In the genomic region with DNA sequence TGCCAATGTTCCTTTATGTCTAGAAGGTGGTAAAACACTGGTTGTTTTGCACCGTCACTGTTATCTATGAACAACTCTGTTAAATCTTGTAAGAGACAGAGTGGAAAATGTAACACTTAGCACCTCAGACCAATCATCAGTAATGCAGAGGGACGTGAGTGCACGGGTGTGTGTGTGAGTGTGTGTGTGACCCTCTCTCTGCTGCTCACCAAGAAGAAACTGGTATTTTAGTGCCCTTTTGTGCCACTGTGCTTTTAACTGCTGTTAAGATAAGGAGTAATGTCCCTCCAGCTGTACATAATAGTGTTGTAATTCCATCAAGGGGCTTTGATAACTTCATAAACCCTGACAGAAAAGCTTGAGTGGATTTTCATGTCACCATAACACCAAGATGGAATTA, we compare ENCODE assay signal across 19 cellular contexts.
A peak's percentile ranks its signal among the peaks of the same experiment; 100 is the strongest.
DNase-seq lines count a peak whose midpoint lies in the region; ATAC-seq and TF ChIP-seq lines count a peak whose summit lies in the region.
"Had no signal": no experiment of that assay in that cellular context is flagged by ENCODE, and none has a peak within 500 bp of the region (broad histone marks: within the 10 kb centered on the region; RNA-seq: fewer than 3 reads in every experiment).

No MANE protein-coding gene starts in this region.

- H3K27ac ChIP-seq in GM23338 (ENCODE audit: low read depth) (no peak overlapping the region), mesenchymal stem cell (ENCODE audit: low read length, poor library complexity, severe bottlenecking) (no peak overlapping the region), Peyer's patch (no peak overlapping the region)
- H3K27ac ChIP-seq: C4-2B had no signal

- H3K27me3 ChIP-seq in GM23338 (ENCODE audit: insufficient read depth) (no peaks in the 10 kb centered on the region), Loucy (ENCODE audit: insufficient read depth, low read length, poor library complexity, severe bottlenecking) (no peaks in the 10 kb centered on the region), mesenchymal stem cell (ENCODE audit: control insufficient read depth in 1 of 2, insufficient read depth in 1 of 2, low read length in 2 of 2) (no peaks in the 10 kb centered on the region), Peyer's patch (no peaks in the 10 kb centered on the region)

- H3K23ac ChIP-seq in mesenchymal stem cell (ENCODE audit: low read length in 2 of 2): no peak overlapping the region

- H3K9me3 Mint-ChIP-seq in GM23338 (peaks cover 12% of the 10 kb centered on the region; the same call in 2 of the 3 replicates), glutamatergic neuron (ENCODE audit: unreplicated experiment) (peaks cover 4% of the 10 kb centered on the region)

- H4K20me1 ChIP-seq in GM23338 (replicated peaks; ENCODE audit: insufficient read depth) (no peaks in the 10 kb centered on the region), Loucy (ENCODE audit: insufficient read depth, low read length, poor library complexity, severe bottlenecking) (no peaks in the 10 kb centered on the region)

- no peaks in the 10 kb centered on the region for H3K79me2 ChIP-seq in GM23338 (replicated peaks; ENCODE audit: insufficient read depth)
- H3K79me2 ChIP-seq in Loucy (ENCODE audit: insufficient read depth, low read length): no peaks in the 10 kb centered on the region

- no peak overlapping the region for H2BK12ac ChIP-seq in mesenchymal stem cell (ENCODE audit: low read length in 2 of 2)

- no peak overlapping the region for H3K18ac ChIP-seq in mesenchymal stem cell (ENCODE audit: low read depth in 1 of 2, low read length in 2 of 2)

- TF ChIP-seq POLR2A in Peyer's patch (IDR thresholded peaks at IDR 0.05): no peak

- TF ChIP-seq CTCF in GM23338 (conservative IDR thresholded peaks at IDR 0.05; ENCODE audit: low read depth in 2 of 2) (no peak), Loucy (conservative IDR thresholded peaks at IDR 0.05; ENCODE audit: low read length) (no peak), Peyer's patch (IDR thresholded peaks at IDR 0.05) (no peak), glutamatergic neuron (IDR thresholded peaks at IDR 0.05; ENCODE audit: partially characterized antibody, unreplicated experiment) (no peak)

- DNase-seq in GM23338 (ENCODE audit: low spot score): no peak
- peak; percentile 93 for DNase-seq in NCI-H82 treated with DMSO at 0.1 percent for 48 hours (lab: John Stamatoyannopoulos, UW; ENCODE audit: unreplicated experiment)
- DNase-seq in mesenchymal stem cell: peak; percentile 0
- DNase-seq in Peyer's patch: no peak
- DNase-seq in stimulated activated CD4-positive, alpha-beta T cell treated with anti-CD3 and anti-CD28 coated beads, Interleukin-4, amount 100 ng/mL, for 24 hours: no peak
- DNase-seq in glutamatergic neuron: no peak
- DNase-seq: Calu3; CD8-positive, alpha-beta memory T cell; GOT3; MM.1S; NCI-H1092 treated with DMSO at 0.1 percent for 48 hours; NCI-H1436 treated with DMSO at 0.1 percent for 48 hours; NCI-H2029; NCI-H510A; NCI-H774 had no signal

- H3K79me1 ChIP-seq in mesenchymal stem cell (replicated peaks; ENCODE audit: low read length, poor library complexity, severe bottlenecking): peaks cover 3% of the 10 kb centered on the region

- no peak overlapping the region for H2AK5ac ChIP-seq in mesenchymal stem cell (ENCODE audit: low read length, severe bottlenecking)

- 0 out of 2 replicates have a peak, but pooled peaks cover 5% of the 10 kb centered on the region for H3K9me2 ChIP-seq in GM23338 (ENCODE audit: insufficient read depth)
- H3K9me2 ChIP-seq in Loucy (replicated peaks; ENCODE audit: low read depth, low read length): no peaks in the 10 kb centered on the region

- H3K9ac ChIP-seq in Loucy (ENCODE audit: low read depth, low read length, poor library complexity, severe bottlenecking) (no peak overlapping the region), mesenchymal stem cell (ENCODE audit: low read length) (no peak overlapping the region)

- H4K91ac ChIP-seq in mesenchymal stem cell (ENCODE audit: low read length): no peak overlapping the region

- H2BK5ac ChIP-seq in mesenchymal stem cell (ENCODE audit: low read depth, low read length, poor library complexity, severe bottlenecking): no peak overlapping the region

- H3K4me2 ChIP-seq in GM23338 (no peak overlapping the region), Loucy (ENCODE audit: low read depth, low read length, poor library complexity, severe bottlenecking) (no peak overlapping the region), mesenchymal stem cell (ENCODE audit: low read length, poor library complexity, severe bottlenecking) (no peak overlapping the region)

- H3K4ac ChIP-seq in mesenchymal stem cell (ENCODE audit: low read depth in 1 of 2, low read length in 2 of 2): no peak overlapping the region

- H3K9me3 ChIP-seq in Loucy (ENCODE audit: insufficient read depth, low read depth, low read length) (peaks cover 4% of the 10 kb centered on the region; the same call in 1 of the 2 replicates), mesenchymal stem cell (ENCODE audit: control insufficient read depth, low read length) (peaks cover 6% of the 10 kb centered on the region), Peyer's patch (no peaks in the 10 kb centered on the region)

- WGBS in mesenchymal stem cell: 14% methylated on average over 3 of the region's 3 CpGs

- H3F3A ChIP-seq in GM23338 (replicated peaks; ENCODE audit: low read depth) (no peaks in the 10 kb centered on the region), Loucy (ENCODE audit: low read depth) (no peaks in the 10 kb centered on the region)

- no peak overlapping the region for H3K27ac Mint-ChIP-seq in GM23338
- no peak overlapping the region for H3K27ac Mint-ChIP-seq in glutamatergic neuron (ENCODE audit: unreplicated experiment)
- H3K27ac Mint-ChIP-seq: CD8-positive, alpha-beta memory T cell; T-helper 2 cell treated with Interferon-gamma antibody and Interleukin-4, amounts not matched to agents 5 μg/mL and 100 μg/mL, for 36 hours had no signal

- H3K4me1 Mint-ChIP-seq in GM23338: no peaks in the 10 kb centered on the region
- H3K4me1 Mint-ChIP-seq in glutamatergic neuron (ENCODE audit: low read depth, unreplicated experiment): peaks cover 11% of the 10 kb centered on the region
- H3K4me1 Mint-ChIP-seq: CD8-positive, alpha-beta memory T cell had no signal

- peak overlapping the region; percentile 67; the same call in 1 of the 2 replicates for H2AFZ ChIP-seq in GM23338
- H2AFZ ChIP-seq in Loucy (ENCODE audit: low read length): peak overlapping the region; percentile 32; the same call in 1 of the 2 replicates
- H2AFZ ChIP-seq in mesenchymal stem cell (ENCODE audit: low read depth, low read length): no peak overlapping the region

- H3K4me3 Mint-ChIP-seq in GM23338 (no peak overlapping the region), glutamatergic neuron (ENCODE audit: unreplicated experiment) (no peak overlapping the region)
- H3K4me3 Mint-ChIP-seq: CD8-positive, alpha-beta memory T cell; T-helper 2 cell treated with Interferon-gamma antibody and Interleukin-4, amounts not matched to agents 5 μg/mL and 100 μg/mL, for 36 hours had no signal

- no peak overlapping the region for H3K14ac ChIP-seq in mesenchymal stem cell (ENCODE audit: low read length in 2 of 2)

- no peaks in the 10 kb centered on the region for H3K36me3 Mint-ChIP-seq in GM23338 (ENCODE audit: low read depth)
- H3K36me3 Mint-ChIP-seq in glutamatergic neuron (ENCODE audit: unreplicated experiment): peaks cover 6% of the 10 kb centered on the region
- H3K36me3 Mint-ChIP-seq: CD8-positive, alpha-beta memory T cell had no signal

- no peak overlapping the region for H2BK15ac ChIP-seq in mesenchymal stem cell (ENCODE audit: low read depth, poor library complexity, severe bottlenecking)

- no peaks in the 10 kb centered on the region for H3K27me3 Mint-ChIP-seq in GM23338 (ENCODE audit: insufficient read depth, low read depth, poor library complexity)
- H3K27me3 Mint-ChIP-seq in glutamatergic neuron (ENCODE audit: unreplicated experiment): peaks cover under 1% of the 10 kb centered on the region

- no peak overlapping the region for H4K8ac ChIP-seq in mesenchymal stem cell (ENCODE audit: low read length)

- no peak overlapping the region for H3K4me3 ChIP-seq in GM23338
- H3K4me3 ChIP-seq in Loucy (ENCODE audit: low read length, poor library complexity, severe bottlenecking): no peak overlapping the region
- no peak overlapping the region for H3K4me3 ChIP-seq in mesenchymal stem cell (ENCODE audit: insufficient read depth in 1 of 2, low read depth in 1 of 2, low read length in 2 of 2)
- H3K4me3 ChIP-seq in Peyer's patch: no peak overlapping the region
- H3K4me3 ChIP-seq: K562 had no signal

- H2BK120ac ChIP-seq in mesenchymal stem cell (ENCODE audit: low read depth, low read length): no peak overlapping the region

- peaks cover 5% of the 10 kb centered on the region; the same call in 1 of the 2 replicates for H3K36me3 ChIP-seq in GM23338 (ENCODE audit: insufficient read depth)
- H3K36me3 ChIP-seq in Loucy (ENCODE audit: insufficient read depth, low read length): no peaks in the 10 kb centered on the region
- H3K36me3 ChIP-seq in mesenchymal stem cell (ENCODE audit: control insufficient read depth in 1 of 2, insufficient read depth in 2 of 2, low read depth in 1 of 2, low read length in 2 of 2): no peaks in the 10 kb centered on the region
- no peaks in the 10 kb centered on the region for H3K36me3 ChIP-seq in Peyer's patch

- H3K4me1 ChIP-seq in GM23338 (ENCODE audit: insufficient read depth): no peaks in the 10 kb centered on the region
- H3K4me1 ChIP-seq in Loucy (ENCODE audit: insufficient read depth, low read length, poor library complexity, severe bottlenecking): peaks cover 4% of the 10 kb centered on the region
- no peaks in the 10 kb centered on the region for H3K4me1 ChIP-seq in mesenchymal stem cell (ENCODE audit: control insufficient read depth, insufficient read depth, low read depth, low read length)
- H3K4me1 ChIP-seq in Peyer's patch: no peaks in the 10 kb centered on the region

- no peak for ATAC-seq in GM23338
- ATAC-seq: K562 had no signal

TF ChIP-seq in GM23338, 12 proteins besides CTCF, POLR2A, EP300 and RAD21 (continues in another document):
- no peak for TF ChIP-seq EZH2 (IDR thresholded peaks at IDR 0.05; ENCODE audit: low read depth, unreplicated experiment)

Comparison
In these comparisons a context has a peak if more than half of its experiments do, and no peak if none do; other contexts are left out.
1. DNase-seq: peak in NCI-H82 treated with DMSO at 0.1 percent for 48 hours (single experiment) and mesenchymal stem cell (single experiment); none in GM23338 (single experiment), Peyer's patch (0 of 3), stimulated activated CD4-positive, alpha-beta T cell treated with anti-CD3 and anti-CD28 coated beads, Interleukin-4, amount 100 ng/mL, for 24 hours (single experiment) and glutamatergic neuron (single experiment).